Comparison of ENCODE assay signal across 26 cellular contexts in the genomic region with DNA sequence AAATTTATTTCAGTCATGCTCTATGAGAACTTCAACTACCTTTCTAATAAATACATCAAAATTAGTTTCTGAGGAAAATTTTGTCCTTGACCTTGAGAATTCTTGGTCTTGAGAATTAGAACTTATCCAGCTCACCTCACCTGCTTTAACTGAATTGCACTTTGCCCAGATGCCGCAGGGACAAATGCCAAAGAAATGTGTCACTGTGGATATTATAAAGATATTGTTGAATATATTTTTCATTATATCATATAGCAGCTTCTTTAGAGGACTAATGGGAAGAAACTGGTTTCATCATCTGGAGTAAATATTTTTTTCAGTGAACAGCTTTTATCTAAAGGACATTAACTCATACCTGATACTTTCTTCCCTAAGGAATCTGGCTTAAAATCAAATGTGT.
"Had no signal": no experiment of that assay in that cellular context is flagged by ENCODE, and none has a peak within 500 bp of the region (broad histone marks: within the 10 kb centered on the region; RNA-seq: fewer than 3 reads in every experiment).

No MANE protein-coding gene starts in this region.

- H3K4me3 Mint-ChIP-seq: activated CD4-positive, alpha-beta memory T cell treated with anti-CD3 and anti-CD28 coated beads for 36 hours; activated CD4-positive, alpha-beta T cell treated with anti-CD3 and anti-CD28 coated beads, Interleukin-2, amount 10 ng/mL, durations not matched to agents 24 days and 14 days; activated naive CD4-positive, alpha-beta T cell treated with anti-CD3 and anti-CD28 coated beads, Interleukin-2, amount 10 ng/mL, durations not matched to agents 7 days and 5 days; activated naive CD8-positive, alpha-beta T cell treated with anti-CD3 and anti-CD28 coated beads, Interleukin-2, amount 10 ng/mL, durations not matched to agents 7 days and 5 days; central memory CD8-positive, alpha-beta T cell; naive thymus-derived CD4-positive, alpha-beta T cell; T-helper 17 cell had no signal

- H3K9ac ChIP-seq: parathyroid adenoma had no signal

- H3K27ac Mint-ChIP-seq: activated CD4-positive, alpha-beta memory T cell treated with anti-CD3 and anti-CD28 coated beads for 36 hours; activated CD4-positive, alpha-beta T cell treated with anti-CD3 and anti-CD28 coated beads, Interleukin-2, amount 10 ng/mL, durations not matched to agents 24 days and 14 days; activated naive CD4-positive, alpha-beta T cell treated with anti-CD3 and anti-CD28 coated beads, Interleukin-2, amount 10 ng/mL, durations not matched to agents 7 days and 5 days; activated naive CD8-positive, alpha-beta T cell treated with anti-CD3 and anti-CD28 coated beads, Interleukin-2, amount 10 ng/mL, durations not matched to agents 7 days and 5 days; naive thymus-derived CD4-positive, alpha-beta T cell had no signal

- H3K36me3 ChIP-seq: ascending aorta, brain microvascular endothelial cell, gastrocnemius medialis, left ventricle myocardium inferior, suprapubic skin, tibial artery had no signal

- H3K27me3 ChIP-seq: ascending aorta, brain microvascular endothelial cell, gastrocnemius medialis, suprapubic skin, tibial artery had no signal

- H2AFZ ChIP-seq: parathyroid adenoma had no signal

- H3K4me3 ChIP-seq: ascending aorta, gastrocnemius medialis, left ventricle myocardium inferior, psoas muscle, suprapubic skin, tibial artery had no signal

- H3K9me3 ChIP-seq: ascending aorta, gastrocnemius medialis, left ventricle myocardium inferior, psoas muscle, suprapubic skin, tibial artery had no signal

- H3K4me1 ChIP-seq: suprapubic skin had no signal

- H3K9me3 Mint-ChIP-seq: activated CD4-positive, alpha-beta memory T cell treated with anti-CD3 and anti-CD28 coated beads for 36 hours; activated CD4-positive, alpha-beta T cell treated with anti-CD3 and anti-CD28 coated beads, Interleukin-2, amount 10 ng/mL, durations not matched to agents 24 days and 14 days; activated naive CD4-positive, alpha-beta T cell treated with anti-CD3 and anti-CD28 coated beads, Interleukin-2, amount 10 ng/mL, durations not matched to agents 7 days and 5 days; activated naive CD8-positive, alpha-beta T cell treated with anti-CD3 and anti-CD28 coated beads, Interleukin-2, amount 10 ng/mL, durations not matched to agents 7 days and 5 days; central memory CD8-positive, alpha-beta T cell had no signal

- DNase-seq: activated CD4-positive, alpha-beta memory T cell treated with anti-CD3 and anti-CD28 coated beads for 36 hours; activated CD4-positive, alpha-beta T cell treated with anti-CD3 and anti-CD28 coated beads, Interleukin-2, amount 10 ng/mL, durations not matched to agents 24 days and 14 days; activated CD4-positive, CD25-positive, alpha-beta regulatory T cell treated with anti-CD3 and anti-CD28 coated beads, Interleukin-2, amount 50 U/mL, for 72 hours; activated CD8-positive, alpha-beta memory T cell treated with anti-CD3 and anti-CD28 coated beads, Interleukin-2, amount 50 U/mL, for 4 hours; activated gamma-delta T cell; activated naive CD4-positive, alpha-beta T cell treated with anti-CD3 and anti-CD28 coated beads, Interleukin-2, amount 10 ng/mL, durations not matched to agents 7 days and 5 days; activated naive CD8-positive, alpha-beta T cell treated with anti-CD3 and anti-CD28 coated beads, Interleukin-2, amount 10 ng/mL, durations not matched to agents 7 days and 5 days; activated T-cell treated with anti-CD3 and anti-CD28 coated beads, Interleukin-2, amount 50 U/mL, for 1 hour; brain microvascular endothelial cell; dermis blood vessel endothelial cell; effector CD4-positive, alpha-beta T cell; gastrocnemius medialis; glutamatergic neuron; left ventricle myocardium inferior; naive thymus-derived CD4-positive, alpha-beta T cell; psoas muscle; stimulated activated CD4-positive, alpha-beta T cell treated with anti-CD3 and anti-CD28 coated beads, Interleukin-15, amount 100 ng/mL, for 24 hours; stimulated activated CD4-positive, alpha-beta T cell treated with anti-CD3 and anti-CD28 coated beads, Interleukin-2, amount 100 ng/mL, for 24 hours; stimulated activated naive CD4-positive, alpha-beta T cell; T-helper 17 cell; tibial artery had no signal

- H3K36me3 Mint-ChIP-seq: activated CD4-positive, alpha-beta memory T cell treated with anti-CD3 and anti-CD28 coated beads for 36 hours; activated naive CD4-positive, alpha-beta T cell treated with anti-CD3 and anti-CD28 coated beads, Interleukin-2, amount 10 ng/mL, durations not matched to agents 7 days and 5 days; activated naive CD8-positive, alpha-beta T cell treated with anti-CD3 and anti-CD28 coated beads, Interleukin-2, amount 10 ng/mL, durations not matched to agents 7 days and 5 days had no signal

- H3K27ac ChIP-seq: ascending aorta, brain microvascular endothelial cell, epithelial cell of prostate, gastrocnemius medialis, left ventricle myocardium inferior, parathyroid adenoma, psoas muscle, suprapubic skin, tibial artery had no signal

- ATAC-seq: gastrocnemius medialis; naive thymus-derived CD4-positive, alpha-beta T cell; psoas muscle; T-helper 17 cell had no signal
